ENCODE assay signal across 8 cellular contexts in the genomic region with DNA sequence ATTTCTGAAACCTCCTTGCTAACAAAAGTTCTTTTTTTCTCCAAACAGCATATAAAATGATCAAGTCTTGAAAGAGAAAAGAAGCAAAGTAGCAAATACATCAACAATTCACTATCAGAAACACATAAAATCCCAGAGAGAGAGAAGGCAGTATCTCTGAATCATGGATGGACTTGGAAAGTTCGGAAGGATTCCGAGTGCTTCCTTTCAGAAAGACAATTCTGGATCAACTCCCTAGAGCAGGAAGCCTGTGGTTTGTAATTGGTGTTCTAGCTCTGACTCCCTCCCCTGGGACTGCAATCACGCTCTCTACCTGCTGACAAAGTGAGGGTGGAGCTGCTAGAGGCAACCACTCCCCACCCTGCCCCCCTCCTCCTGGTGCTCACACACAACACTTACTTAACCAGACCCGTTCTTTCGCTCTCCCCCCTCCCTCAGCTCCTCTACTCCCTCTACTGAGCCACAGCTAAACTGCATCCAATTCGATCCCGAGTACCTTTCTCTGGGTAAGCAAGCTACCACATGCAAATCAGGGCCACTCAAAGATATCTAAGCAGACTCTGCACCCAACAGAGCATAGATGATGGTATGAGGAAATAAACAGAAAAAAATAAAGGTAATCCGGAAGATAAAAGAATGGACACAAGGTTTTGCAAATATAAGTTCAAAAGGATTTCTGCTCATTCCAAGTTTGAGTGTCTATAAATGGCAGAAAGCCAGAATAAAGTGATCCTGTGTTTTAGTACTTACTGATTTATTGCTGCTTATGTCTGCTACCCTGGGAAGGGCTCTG. TPM values are rescaled to one million over a fixed set of nuclear protein-coding genes. Genes with fewer than 3 reads are reported as not detected.
DNase-seq lines count a peak whose midpoint lies in the region; ATAC-seq and TF ChIP-seq lines count a peak whose summit lies in the region.

Gene RNF43 (minus strand): TSS at position 235 of the 793 bp plus-strand sequence. CDS start 1,957 bp downstream, outside the sequence.

- H3K36me3 ChIP-seq in BE2C (no peaks in the 10 kb centered on the region), colonic mucosa (no peaks in the 10 kb centered on the region)

- H3K27me3 ChIP-seq in BE2C (peaks cover 92% of the 10 kb centered on the region), colonic mucosa (no peaks in the 10 kb centered on the region)

- peak; percentile 95 for TF ChIP-seq CTCF in BE2C (IDR thresholded peaks at IDR 0.05; ENCODE audit: low read depth, low read length)
- TF ChIP-seq CTCF in colonic mucosa (IDR thresholded peaks at IDR 0.05), result peak; percentile 56

- peak; percentile 99 for ATAC-seq in HG03354 (IDR thresholded peaks at IDR 0.05; ENCODE audit: poor library complexity, severe bottlenecking, unreplicated experiment)

- H3K4me1 ChIP-seq in BE2C, result no peaks in the 10 kb centered on the region
- H3K4me1 ChIP-seq in colonic mucosa, result peaks cover 3% of the 10 kb centered on the region

- intact Hi-C loops in colonic mucosa (cut with DNase I), result loop anchor here (10.0 kb wide), 1 partner anchor 53 kb away; no protein-coding TSS in a partner anchor

- peak within 1 kb of the TSS; percentile 66 for H3K27ac ChIP-seq in colonic mucosa

- H3K4me3 ChIP-seq in BE2C (ENCODE audit: low read depth, low read length) (no peak within 1 kb of the TSS), colonic mucosa (peak within 1 kb of the TSS; percentile 36)

- H3K9ac ChIP-seq in colonic mucosa (ENCODE audit: low read depth in 2 of 2, low read length in 2 of 2), result peak within 1 kb of the TSS; percentile 38 to 93

- H3K9me3 ChIP-seq in BE2C, result no peaks in the 10 kb centered on the region
- no peaks in the 10 kb centered on the region for H3K9me3 ChIP-seq in colonic mucosa

- DNase-seq in BE2C (peak; percentile 77), NCI-H345 (lab: John Stamatoyannopoulos, UW) (peak; percentile 97), colonic mucosa (peak; percentile 98), kidney glomerular epithelial cell (lab: John Stamatoyannopoulos, UW) (peak; percentile 96)
- peak; percentile 76 for DNase-seq in activated CD4-positive, alpha-beta T cell treated with anti-CD3 and anti-CD28 coated beads for 1 hour
- peak; percentile 59 to 86 (median 68) for DNase-seq in stimulated activated CD4-positive, alpha-beta T cell treated with anti-CD3 and anti-CD28 coated beads, Interleukin-1b, Interleukin-23, amount 100 ng/mL, for 24 hours (ENCODE audit: low read depth in 4 of 4, low spot score in 1 of 4)

- peak; percentile 18 for TF ChIP-seq POLR2A in GM19099 (IDR thresholded peaks at IDR 0.05; ENCODE audit: extremely low read depth, insufficient read length, low read depth)

RNA-seq across cellular contexts. Expression of gene RNF43, which starts in this region (rescaled TPM):
- polyA plus RNA-seq in BE2C (2012; ENCODE audit: insufficient read depth, insufficient read length, low read depth), result not detected
- 10 to 100 TPM; 38.5 to 51.2 TPM for total RNA-seq in colonic mucosa
